In the genomic region with DNA sequence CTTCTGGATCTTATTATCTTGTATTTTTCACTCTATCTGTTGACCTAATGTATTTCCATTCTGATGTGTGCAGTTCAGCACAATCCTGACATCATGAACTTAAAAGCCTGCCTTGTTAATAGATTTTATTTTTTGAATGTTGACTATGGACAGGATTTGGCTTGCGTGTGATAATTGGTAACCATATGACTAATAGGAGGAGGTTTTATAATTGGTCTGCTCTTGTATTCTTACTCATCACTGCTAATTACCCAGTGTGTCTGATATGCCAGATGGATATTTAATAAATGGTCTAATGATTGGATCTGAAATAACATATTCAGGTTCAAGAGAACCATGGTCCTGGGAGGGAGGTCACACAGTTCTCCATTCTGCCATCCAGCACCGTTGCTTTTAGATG, we compare ENCODE assay signal across 17 cellular contexts.
"Had no signal": no experiment of that assay in that cellular context is flagged by ENCODE, and none has a peak within 500 bp of the region (broad histone marks: within the 10 kb centered on the region; RNA-seq: fewer than 3 reads in every experiment).

No MANE protein-coding gene starts in this region.

- H3K4me3 ChIP-seq: hepatocyte, left lung, pancreas, testis, uterus had no signal

- H3K36me3 ChIP-seq: left lung, pancreas, uterus had no signal

- H3K4me1 ChIP-seq: testis, uterus had no signal

- DNase-seq: activated CD4-positive, alpha-beta T cell treated with anti-CD3 and anti-CD28 coated beads, Interleukin-2, amount 10 ng/mL, durations not matched to agents 7 days and 5 days; activated naive CD8-positive, alpha-beta T cell treated with anti-CD3 and anti-CD28 coated beads for 36 hours; amygdala; cerebellar nuclear complex; dermis blood vessel endothelial cell; endodermal cell; erythroblast; kidney; left lung; mammary epithelial cell; naive thymus-derived CD4-positive, alpha-beta T cell; pancreas; stimulated activated CD4-positive, alpha-beta T cell treated with anti-CD3 and anti-CD28 coated beads, Interleukin-2, amount 100 ng/mL, for 48 hours; stimulated activated naive CD8-positive, alpha-beta T cell treated with anti-CD3 and anti-CD28 coated beads, Interleukin-15, Interleukin-2, amounts not matched to agents 100 U/mL and 50 U/mL, for 24 hours; testis; uterus had no signal

- H3K9me3 Mint-ChIP-seq: activated CD4-positive, alpha-beta T cell treated with anti-CD3 and anti-CD28 coated beads, Interleukin-2, amount 10 ng/mL, durations not matched to agents 7 days and 5 days; activated naive CD8-positive, alpha-beta T cell treated with anti-CD3 and anti-CD28 coated beads for 36 hours; endodermal cell; naive thymus-derived CD4-positive, alpha-beta T cell had no signal

- H3K27ac ChIP-seq: hepatocyte, left lung, pancreas, testis, uterus had no signal

- H3K9me3 ChIP-seq: left lung, pancreas, testis, uterus had no signal

- H3K4me2 ChIP-seq: hepatocyte had no signal

- FAIRE-seq: kidney, pancreas had no signal

- H3K27me3 ChIP-seq: hepatocyte, left lung, pancreas, testis, uterus had no signal

- H3K27ac Mint-ChIP-seq: activated CD4-positive, alpha-beta T cell treated with anti-CD3 and anti-CD28 coated beads, Interleukin-2, amount 10 ng/mL, durations not matched to agents 7 days and 5 days; activated naive CD8-positive, alpha-beta T cell treated with anti-CD3 and anti-CD28 coated beads for 36 hours; endodermal cell; naive thymus-derived CD4-positive, alpha-beta T cell had no signal

- H3K4me3 Mint-ChIP-seq: activated CD4-positive, alpha-beta T cell treated with anti-CD3 and anti-CD28 coated beads, Interleukin-2, amount 10 ng/mL, durations not matched to agents 7 days and 5 days; activated naive CD8-positive, alpha-beta T cell treated with anti-CD3 and anti-CD28 coated beads for 36 hours; endodermal cell; naive thymus-derived CD4-positive, alpha-beta T cell had no signal

- ATAC-seq: left lung; naive thymus-derived CD4-positive, alpha-beta T cell; pancreas; stimulated activated naive CD8-positive, alpha-beta T cell treated with anti-CD3 and anti-CD28 coated beads, Interleukin-15, Interleukin-2, amounts not matched to agents 100 U/mL and 50 U/mL, for 24 hours had no signal

- H3K79me2 ChIP-seq: hepatocyte had no signal

- H3K36me3 Mint-ChIP-seq: activated naive CD8-positive, alpha-beta T cell treated with anti-CD3 and anti-CD28 coated beads for 36 hours had no signal

- H3K27me3 Mint-ChIP-seq: activated CD4-positive, alpha-beta T cell treated with anti-CD3 and anti-CD28 coated beads, Interleukin-2, amount 10 ng/mL, durations not matched to agents 7 days and 5 days; activated naive CD8-positive, alpha-beta T cell treated with anti-CD3 and anti-CD28 coated beads for 36 hours; naive thymus-derived CD4-positive, alpha-beta T cell had no signal

- H2AFZ ChIP-seq: hepatocyte had no signal
